ENCODE assay signal across 1 cellular context in the genomic region with DNA sequence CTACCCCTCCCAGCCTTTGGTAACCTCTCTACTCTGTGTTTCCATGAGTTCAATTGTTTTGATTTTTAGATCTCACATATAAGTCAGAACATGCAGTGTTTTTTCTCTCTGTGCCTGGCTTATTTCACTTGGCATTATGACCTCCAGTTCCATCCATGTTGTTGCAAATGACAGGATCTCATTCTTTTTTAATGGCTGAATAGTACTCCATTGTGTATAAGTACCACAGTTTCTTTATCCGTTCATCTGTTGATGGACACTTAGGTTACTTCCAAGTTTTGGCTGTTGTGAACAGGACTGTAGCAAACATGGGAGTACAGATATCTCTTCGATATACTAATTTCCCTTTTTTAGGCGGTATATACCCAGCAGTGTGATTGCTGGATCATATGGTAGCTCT.
TF ChIP-seq lines count a peak whose summit lies in the region.

No MANE protein-coding gene starts in this region.

TF ChIP-seq in HCT116, 20 proteins besides CTCF, POLR2A, EP300 and RAD21 (continued from another document):
- TF ChIP-seq, protein P1, sequence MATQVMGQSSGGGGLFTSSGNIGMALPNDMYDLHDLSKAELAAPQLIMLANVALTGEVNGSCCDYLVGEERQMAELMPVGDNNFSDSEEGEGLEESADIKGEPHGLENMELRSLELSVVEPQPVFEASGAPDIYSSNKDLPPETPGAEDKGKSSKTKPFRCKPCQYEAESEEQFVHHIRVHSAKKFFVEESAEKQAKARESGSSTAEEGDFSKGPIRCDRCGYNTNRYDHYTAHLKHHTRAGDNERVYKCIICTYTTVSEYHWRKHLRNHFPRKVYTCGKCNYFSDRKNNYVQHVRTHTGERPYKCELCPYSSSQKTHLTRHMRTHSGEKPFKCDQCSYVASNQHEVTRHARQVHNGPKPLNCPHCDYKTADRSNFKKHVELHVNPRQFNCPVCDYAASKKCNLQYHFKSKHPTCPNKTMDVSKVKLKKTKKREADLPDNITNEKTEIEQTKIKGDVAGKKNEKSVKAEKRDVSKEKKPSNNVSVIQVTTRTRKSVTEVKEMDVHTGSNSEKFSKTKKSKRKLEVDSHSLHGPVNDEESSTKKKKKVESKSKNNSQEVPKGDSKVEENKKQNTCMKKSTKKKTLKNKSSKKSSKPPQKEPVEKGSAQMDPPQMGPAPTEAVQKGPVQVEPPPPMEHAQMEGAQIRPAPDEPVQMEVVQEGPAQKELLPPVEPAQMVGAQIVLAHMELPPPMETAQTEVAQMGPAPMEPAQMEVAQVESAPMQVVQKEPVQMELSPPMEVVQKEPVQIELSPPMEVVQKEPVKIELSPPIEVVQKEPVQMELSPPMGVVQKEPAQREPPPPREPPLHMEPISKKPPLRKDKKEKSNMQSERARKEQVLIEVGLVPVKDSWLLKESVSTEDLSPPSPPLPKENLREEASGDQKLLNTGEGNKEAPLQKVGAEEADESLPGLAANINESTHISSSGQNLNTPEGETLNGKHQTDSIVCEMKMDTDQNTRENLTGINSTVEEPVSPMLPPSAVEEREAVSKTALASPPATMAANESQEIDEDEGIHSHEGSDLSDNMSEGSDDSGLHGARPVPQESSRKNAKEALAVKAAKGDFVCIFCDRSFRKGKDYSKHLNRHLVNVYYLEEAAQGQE (IDR thresholded peaks at IDR 0.05; ENCODE audit: low read depth) = no peak
- TF ChIP-seq ELF1 (IDR thresholded peaks at IDR 0.05; ENCODE audit: borderline replicate concordance, low read depth) (no peak), EGR1 (IDR thresholded peaks at IDR 0.05; ENCODE audit: low read depth) (no peak), CBX3 (IDR thresholded peaks at IDR 0.05; ENCODE audit: low read depth) (no peak)
TF ChIP-seq in HCT116: peak in this region for 0.
